1 cellular context compared by ENCODE assay signal in genomic region chr13:27578121-27579030, GRCh38.
TF ChIP-seq lines count a peak whose summit lies in the region.

No MANE protein-coding gene starts in this region.

TF ChIP-seq in GM23338, 12 proteins besides CTCF, POLR2A, EP300 and RAD21 (continued from another document):
- TF ChIP-seq ZNF331 (CRISPR knock-in tag; IDR thresholded peaks at IDR 0.05; ENCODE audit: low read depth) (no peak), CREB1 (CRISPR knock-in tag; IDR thresholded peaks at IDR 0.05; ENCODE audit: low read depth) (no peak), JUNB (IDR thresholded peaks at IDR 0.05; ENCODE audit: unreplicated experiment) (no peak), REST (IDR thresholded peaks at IDR 0.05; ENCODE audit: unreplicated experiment) (no peak), ZNF114 (CRISPR knock-in tag; IDR thresholded peaks at IDR 0.05) (no peak), EZH2 (IDR thresholded peaks at IDR 0.05; ENCODE audit: low read depth, unreplicated experiment) (no peak), STAT1 (IDR thresholded peaks at IDR 0.05; ENCODE audit: unreplicated experiment) (no peak)
- TF ChIP-seq, protein P1, sequence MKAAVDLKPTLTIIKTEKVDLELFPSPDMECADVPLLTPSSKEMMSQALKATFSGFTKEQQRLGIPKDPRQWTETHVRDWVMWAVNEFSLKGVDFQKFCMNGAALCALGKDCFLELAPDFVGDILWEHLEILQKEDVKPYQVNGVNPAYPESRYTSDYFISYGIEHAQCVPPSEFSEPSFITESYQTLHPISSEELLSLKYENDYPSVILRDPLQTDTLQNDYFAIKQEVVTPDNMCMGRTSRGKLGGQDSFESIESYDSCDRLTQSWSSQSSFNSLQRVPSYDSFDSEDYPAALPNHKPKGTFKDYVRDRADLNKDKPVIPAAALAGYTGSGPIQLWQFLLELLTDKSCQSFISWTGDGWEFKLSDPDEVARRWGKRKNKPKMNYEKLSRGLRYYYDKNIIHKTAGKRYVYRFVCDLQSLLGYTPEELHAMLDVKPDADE (IDR thresholded peaks at IDR 0.05) = no peak
